ENCODE assay signal across 1 cellular context in genomic region chr3:13254028-13254951, GRCh38.
A peak's percentile ranks its signal among the peaks of the same experiment; 100 is the strongest.
TF ChIP-seq lines count a peak whose summit lies in the region.

No MANE protein-coding gene starts in this region.

TF ChIP-seq in HepG2, 621 proteins besides CTCF, POLR2A, EP300 and RAD21 (continued from another document and continues in another):
- TF ChIP-seq ZBTB34 (CRISPR knock-in tag; IDR thresholded peaks at IDR 0.05): peak; percentile 97
- no peak for TF ChIP-seq ZFP82 (CRISPR knock-in tag; IDR thresholded peaks at IDR 0.05; ENCODE audit: borderline replicate concordance)
- TF ChIP-seq THAP11 (CRISPR knock-in tag; IDR thresholded peaks at IDR 0.05): 0 out of 2 replicates have a peak, but pooled peaks have one; percentile 12
- no peak for TF ChIP-seq ZNF562 (CRISPR knock-in tag; IDR thresholded peaks at IDR 0.05; ENCODE audit: borderline replicate concordance)
- no peak for TF ChIP-seq PAF1 (CRISPR knock-in tag; IDR thresholded peaks at IDR 0.05)
- no peak for TF ChIP-seq MTA3 (CRISPR knock-in tag; IDR thresholded peaks at IDR 0.05)
- TF ChIP-seq SOX6 (IDR thresholded peaks at IDR 0.05): no peak
- peak; percentile 99 for TF ChIP-seq SOX6 (CRISPR knock-in tag; IDR thresholded peaks at IDR 0.05)
- peak; percentile 55 for TF ChIP-seq SKI (IDR thresholded peaks at IDR 0.05; ENCODE audit: partially characterized antibody)
- peak; percentile 60 for TF ChIP-seq ZMYM3 (CRISPR knock-in tag; IDR thresholded peaks at IDR 0.05)
- TF ChIP-seq CBFB (CRISPR knock-in tag; IDR thresholded peaks at IDR 0.05): peak; percentile 5; the same call in 1 of the 2 replicates
- no peak for TF ChIP-seq PHB2 (IDR thresholded peaks at IDR 0.05; ENCODE audit: partially characterized antibody)
- TF ChIP-seq ZNF318 (CRISPR knock-in tag; IDR thresholded peaks at IDR 0.05): 0 out of 2 replicates have a peak, but pooled peaks have one; percentile 14
- TF ChIP-seq MYC (CRISPR knock-in tag; IDR thresholded peaks at IDR 0.05; ENCODE audit: borderline replicate concordance): peak; percentile 44; the same call in 1 of the 2 replicates
- TF ChIP-seq U2AF2 (IDR thresholded peaks at IDR 0.05; ENCODE audit: low read depth, low read length): no peak
- no peak for TF ChIP-seq MLXIP (CRISPR knock-in tag; IDR thresholded peaks at IDR 0.05; ENCODE audit: borderline replicate concordance)
- peak; percentile 92; the same call in 1 of the 2 replicates for TF ChIP-seq NR2F2 (IDR thresholded peaks at IDR 0.05; ENCODE audit: borderline replicate concordance, low read depth)
- TF ChIP-seq KLF11 (CRISPR knock-in tag; IDR thresholded peaks at IDR 0.05): no peak
- TF ChIP-seq UBTF (CRISPR knock-in tag; IDR thresholded peaks at IDR 0.05): peak; percentile 55
- no peak for TF ChIP-seq IRX3 (CRISPR knock-in tag; IDR thresholded peaks at IDR 0.05; ENCODE audit: borderline replicate concordance, low read depth)
- TF ChIP-seq ZNF20 (CRISPR knock-in tag; IDR thresholded peaks at IDR 0.05): no peak
- 0 out of 2 replicates have a peak, but pooled peaks have one; percentile 40 for TF ChIP-seq RBFOX2 (IDR thresholded peaks at IDR 0.05; ENCODE audit: low read depth, low read length)
- TF ChIP-seq HES4 (CRISPR knock-in tag; IDR thresholded peaks at IDR 0.05; ENCODE audit: borderline replicate concordance): no peak
- peak; percentile 14; the same call in 1 of the 2 replicates for TF ChIP-seq ZBTB38 (CRISPR knock-in tag; IDR thresholded peaks at IDR 0.05)
- no peak for TF ChIP-seq ZBTB10 (CRISPR knock-in tag; IDR thresholded peaks at IDR 0.05; ENCODE audit: borderline replicate concordance)
- TF ChIP-seq ZNF317 (CRISPR knock-in tag; IDR thresholded peaks at IDR 0.05): no peak
- TF ChIP-seq ARID4A (CRISPR knock-in tag; IDR thresholded peaks at IDR 0.05; ENCODE audit: borderline replicate concordance): peak; percentile 39; the same call in 1 of the 2 replicates
- TF ChIP-seq ZNF556 (CRISPR knock-in tag; IDR thresholded peaks at IDR 0.05; ENCODE audit: borderline replicate concordance): peak; percentile 43; the same call in 1 of the 2 replicates
- no peak for TF ChIP-seq HOXA9 (CRISPR knock-in tag; IDR thresholded peaks at IDR 0.05; ENCODE audit: borderline replicate concordance)
- TF ChIP-seq ZNF781 (CRISPR knock-in tag; IDR thresholded peaks at IDR 0.05; ENCODE audit: borderline replicate concordance, not compliant biosample characterization): no peak
- no peak for TF ChIP-seq ZNF83 (CRISPR knock-in tag; IDR thresholded peaks at IDR 0.05; ENCODE audit: borderline replicate concordance)
- TF ChIP-seq U2AF1 (optimal IDR thresholded peaks at IDR 0.05; ENCODE audit: low read depth, low read length): peak; percentile 24
- TF ChIP-seq RARA (CRISPR knock-in tag; IDR thresholded peaks at IDR 0.05): peak; percentile 85
- no peak for TF ChIP-seq NFIC (IDR thresholded peaks at IDR 0.05; ENCODE audit: low read length)
